Comparison of ENCODE assay signal across 29 cellular contexts in the genomic region with DNA sequence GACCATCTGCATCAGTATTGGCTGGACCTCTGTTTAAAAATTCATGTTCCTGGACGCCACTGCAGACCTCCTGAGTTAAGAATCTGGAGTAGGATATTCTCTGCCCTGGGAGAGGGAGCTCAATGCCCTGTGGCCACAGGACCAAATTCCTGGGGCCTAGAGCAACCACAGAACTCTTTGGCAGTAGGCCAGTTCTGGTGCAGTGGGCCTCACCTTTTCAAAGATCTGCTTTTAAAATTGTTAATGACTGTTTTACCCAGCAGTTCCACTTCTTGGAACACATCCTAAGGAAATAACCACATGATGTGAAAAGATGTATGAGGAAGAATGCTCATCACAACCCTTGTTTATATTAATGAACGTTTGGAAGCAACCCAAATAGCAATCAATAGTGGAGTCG.
DNase-seq lines count a peak whose midpoint lies in the region; ATAC-seq, FAIRE-seq and TF ChIP-seq lines count a peak whose summit lies in the region.
"Had no signal": no experiment of that assay in that cellular context is flagged by ENCODE, and none has a peak within 500 bp of the region (broad histone marks: within the 10 kb centered on the region; RNA-seq: fewer than 3 reads in every experiment).

No MANE protein-coding gene starts in this region.

- no peak for TF ChIP-seq RAD21 in HepG2 (CRISPR knock-in tag; IDR thresholded peaks at IDR 0.05)

- H3K4me1 Mint-ChIP-seq in astrocyte (ENCODE audit: low read depth, unreplicated experiment): peaks cover 11% of the 10 kb centered on the region
- H3K4me1 Mint-ChIP-seq: activated naive CD8-positive, alpha-beta T cell treated with anti-CD3 and anti-CD28 coated beads, Interleukin-2, amount 50 U/mL, for 24 hours; IgD-negative memory B cell; immature natural killer cell; stimulated activated naive B cell treated with anti-CD40 and anti-IgM and Interleukin-4, amounts not matched to agents 10 μg/mL and 1 μg/mL and 100 μg/mL, for 72 hours had no signal

- no peaks in the 10 kb centered on the region for H3K79me2 ChIP-seq in astrocyte (ENCODE audit: insufficient read depth, low read length)
- no peaks in the 10 kb centered on the region for H3K79me2 ChIP-seq in HepG2 (ENCODE audit: insufficient read depth, low read length)

- no peak overlapping the region for H2BK120ac ChIP-seq in mesenchymal stem cell (ENCODE audit: low read depth, low read length)

- H3K4me3 Mint-ChIP-seq in astrocyte (ENCODE audit: unreplicated experiment): no peak overlapping the region
- H3K4me3 Mint-ChIP-seq: activated CD8-positive, alpha-beta T cell treated with anti-CD3 and anti-CD28 coated beads, Interleukin-2, amount 10 ng/mL, durations not matched to agents 7 days and 5 days; activated naive CD8-positive, alpha-beta T cell treated with anti-CD3 and anti-CD28 coated beads, Interleukin-2, amount 50 U/mL, for 24 hours; IgD-negative memory B cell; immature natural killer cell; natural killer cell treated with Interleukin-12 subunit alpha and Interleukin-12 subunit beta and Interleukin-15 and Interleukin-18, amount 100 ng/mL, for 72 hours; stimulated activated naive B cell treated with anti-CD40 and anti-IgM and Interleukin-4, amounts not matched to agents 10 μg/mL and 1 μg/mL and 100 μg/mL, for 72 hours had no signal

- H4K8ac ChIP-seq in mesenchymal stem cell (ENCODE audit: low read length): no peak overlapping the region

- H2BK5ac ChIP-seq in mesenchymal stem cell (ENCODE audit: low read depth, low read length, poor library complexity, severe bottlenecking): no peak overlapping the region

- H3K36me3 ChIP-seq in astrocyte (ENCODE audit: insufficient read depth, low read length) (no peaks in the 10 kb centered on the region), mesenchymal stem cell (ENCODE audit: control insufficient read depth in 1 of 2, insufficient read depth in 2 of 2, low read depth in 1 of 2, low read length in 2 of 2) (no peaks in the 10 kb centered on the region), HepG2 (replicated peaks in 1 of 2; ENCODE audit: control insufficient read depth in 1 of 2, insufficient read depth in 2 of 2, low read length in 2 of 2) (no peaks in the 10 kb centered on the region)
- H3K36me3 ChIP-seq: BLaER1 treated with 17β-estradiol and CSF1 and Interleukin-3, amounts not matched to agents 10 nM and 100 nM; esophagus muscularis mucosa; HAP-1; vagina had no signal

- FAIRE-seq in astrocyte (lab: Jason Lieb, UNC) (no peak), HepG2 (lab: Jason Lieb, UNC) (no peak)

- H2BK15ac ChIP-seq in mesenchymal stem cell (ENCODE audit: low read depth, poor library complexity, severe bottlenecking): no peak overlapping the region

- no TSS peak for BruUV-seq in HepG2 (replicated peaks; lab: Mats Ljungman, UMichigan)

- H3K4me1 ChIP-seq in astrocyte (ENCODE audit: insufficient read depth, low read length) (no peaks in the 10 kb centered on the region), mesenchymal stem cell (ENCODE audit: control insufficient read depth, insufficient read depth, low read depth, low read length) (peaks cover 1% of the 10 kb centered on the region), HepG2 (ENCODE audit: insufficient read depth, low read length) (no peaks in the 10 kb centered on the region), foreskin keratinocyte (no peaks in the 10 kb centered on the region)
- H3K4me1 ChIP-seq: BLaER1 treated with 17β-estradiol and CSF1 and Interleukin-3, amounts not matched to agents 10 nM and 100 nM; esophagus muscularis mucosa; HAP-1; vagina had no signal

- TF ChIP-seq CTCF in astrocyte (IDR thresholded peaks at IDR 0.05; ENCODE audit: insufficient read depth, low read depth, low read length) (no peak), HepG2 (CRISPR knock-in tag; IDR thresholded peaks at IDR 0.05) (no peak), foreskin keratinocyte (conservative IDR thresholded peaks at IDR 0.05) (no peak)

- H3K4me2 ChIP-seq in astrocyte (ENCODE audit: low read length) (no peak overlapping the region), mesenchymal stem cell (ENCODE audit: low read length, poor library complexity, severe bottlenecking) (no peak overlapping the region), HepG2 (ENCODE audit: low read depth, low read length) (no peak overlapping the region)
- H3K4me2 ChIP-seq: BLaER1 treated with 17β-estradiol and CSF1 and Interleukin-3, amounts not matched to agents 10 nM and 100 nM had no signal

- peaks cover 17% of the 10 kb centered on the region for H3K27me3 Mint-ChIP-seq in astrocyte (ENCODE audit: low read depth, unreplicated experiment)
- H3K27me3 Mint-ChIP-seq: activated naive CD8-positive, alpha-beta T cell treated with anti-CD3 and anti-CD28 coated beads, Interleukin-2, amount 50 U/mL, for 24 hours; natural killer cell treated with Interleukin-12 subunit alpha and Interleukin-12 subunit beta and Interleukin-15 and Interleukin-18, amount 100 ng/mL, for 72 hours had no signal

- peak; percentile 46 for DNase-seq in Daoy (ENCODE audit: low read depth)
- DNase-seq in NCI-H1105 (lab: John Stamatoyannopoulos, UW): peak; percentile 74
- DNase-seq in astrocyte (ENCODE audit: low read depth): peak; percentile 68
- peak; percentile 16 for DNase-seq in mesenchymal stem cell
- no peak for DNase-seq in NCI-H510A treated with DMSO at 0.1 percent for 48 hours (lab: John Stamatoyannopoulos, UW)
- DNase-seq in HepG2 (ENCODE audit: low spot score): no peak
- DNase-seq in foreskin keratinocyte: no peak
- DNase-seq: activated CD8-positive, alpha-beta T cell treated with anti-CD3 and anti-CD28 coated beads, Interleukin-2, amount 10 ng/mL, durations not matched to agents 7 days and 5 days; activated effector memory CD4-positive, alpha-beta T cell treated with anti-CD3 and anti-CD28 coated beads, Interleukin-2, amount 50 U/mL, for 16 hours; activated naive CD8-positive, alpha-beta T cell treated with anti-CD3 and anti-CD28 coated beads, Interleukin-2, amount 50 U/mL, for 24 hours; cortex of kidney; hippocampal formation; immature natural killer cell; left ventricle myocardium superior; midbrain; NCI-H1694 treated with DMSO at 0.1 percent for 48 hours; NCI-H82; retina; SIG-M5; stimulated activated CD4-positive, alpha-beta T cell treated with anti-CD3 and anti-CD28 coated beads, Interleukin-12 subunit alpha, Interleukin-12 subunit beta, amount 100 ng/mL, for 4 hours; stimulated activated CD4-positive, alpha-beta T cell treated with anti-CD3 and anti-CD28 coated beads, Interleukin-4, amount 100 ng/mL, for 24 hours; stimulated activated naive B cell treated with anti-CD40 and anti-IgM and Interleukin-4, amounts not matched to agents 10 μg/mL and 1 μg/mL and 100 μg/mL, for 72 hours had no signal

- no peak overlapping the region for H2AFZ ChIP-seq in astrocyte (ENCODE audit: low read depth, low read length)
- H2AFZ ChIP-seq in mesenchymal stem cell (ENCODE audit: low read depth, low read length): no peak overlapping the region
- H2AFZ ChIP-seq in HepG2 (ENCODE audit: low read length): no peak overlapping the region

- H4K20me1 ChIP-seq in astrocyte (ENCODE audit: insufficient read depth, low read length) (no peaks in the 10 kb centered on the region), HepG2 (ENCODE audit: insufficient read depth, low read length) (no peaks in the 10 kb centered on the region)
- H4K20me1 ChIP-seq: BLaER1 treated with 17β-estradiol and CSF1 and Interleukin-3, amounts not matched to agents 10 nM and 100 nM had no signal

- H3K27ac Mint-ChIP-seq in astrocyte (ENCODE audit: unreplicated experiment): no peak overlapping the region
- H3K27ac Mint-ChIP-seq: activated CD8-positive, alpha-beta T cell treated with anti-CD3 and anti-CD28 coated beads, Interleukin-2, amount 10 ng/mL, durations not matched to agents 7 days and 5 days; activated naive CD8-positive, alpha-beta T cell treated with anti-CD3 and anti-CD28 coated beads, Interleukin-2, amount 50 U/mL, for 24 hours; natural killer cell treated with Interleukin-12 subunit alpha and Interleukin-12 subunit beta and Interleukin-15 and Interleukin-18, amount 100 ng/mL, for 72 hours; stimulated activated naive B cell treated with anti-CD40 and anti-IgM and Interleukin-4, amounts not matched to agents 10 μg/mL and 1 μg/mL and 100 μg/mL, for 72 hours had no signal

- no peaks in the 10 kb centered on the region for H3K36me3 Mint-ChIP-seq in astrocyte (ENCODE audit: low read depth, unreplicated experiment)
- H3K36me3 Mint-ChIP-seq: IgD-negative memory B cell; immature natural killer cell; natural killer cell treated with Interleukin-12 subunit alpha and Interleukin-12 subunit beta and Interleukin-15 and Interleukin-18, amount 100 ng/mL, for 72 hours; stimulated activated naive B cell treated with anti-CD40 and anti-IgM and Interleukin-4, amounts not matched to agents 10 μg/mL and 1 μg/mL and 100 μg/mL, for 72 hours had no signal

- no peak overlapping the region for H2AK5ac ChIP-seq in mesenchymal stem cell (ENCODE audit: low read length, severe bottlenecking)

- ATAC-seq in HepG2: no peak
- ATAC-seq in foreskin keratinocyte: no peak
- ATAC-seq in HG02870 (IDR thresholded peaks at IDR 0.05; ENCODE audit: unreplicated experiment): no peak
- ATAC-seq: activated CD8-positive, alpha-beta T cell treated with anti-CD3 and anti-CD28 coated beads, Interleukin-2, amount 10 ng/mL, durations not matched to agents 7 days and 5 days; activated naive CD8-positive, alpha-beta T cell treated with anti-CD3 and anti-CD28 coated beads, Interleukin-2, amount 50 U/mL, for 24 hours; left ventricle myocardium superior; natural killer cell treated with Interleukin-12 subunit alpha and Interleukin-12 subunit beta and Interleukin-15 and Interleukin-18, amount 100 ng/mL, for 72 hours; stimulated activated naive B cell treated with anti-CD40 and anti-IgM and Interleukin-4, amounts not matched to agents 10 μg/mL and 1 μg/mL and 100 μg/mL, for 72 hours had no signal

- H3K27ac ChIP-seq in astrocyte (ENCODE audit: low read depth, low read length) (no peak overlapping the region), mesenchymal stem cell (ENCODE audit: low read length, poor library complexity, severe bottlenecking) (no peak overlapping the region), HepG2 (ENCODE audit: extremely low read length, insufficient read depth, low read length) (no peak overlapping the region), foreskin keratinocyte (no peak overlapping the region)
- H3K27ac ChIP-seq: BLaER1 treated with 17β-estradiol and CSF1 and Interleukin-3, amounts not matched to agents 10 nM and 100 nM; esophagus muscularis mucosa; vagina had no signal

- H3K27me3 ChIP-seq in astrocyte (ENCODE audit: insufficient read depth, low read length) (no peaks in the 10 kb centered on the region), mesenchymal stem cell (ENCODE audit: control insufficient read depth in 1 of 2, insufficient read depth in 1 of 2, low read length in 2 of 2) (peaks cover 0 to 10% of the 10 kb centered on the region in 2 experiments), HepG2 (ENCODE audit: control insufficient read depth in 1 of 2, insufficient read depth in 2 of 2, low read length in 2 of 2) (no peaks in the 10 kb centered on the region), foreskin keratinocyte (peaks cover 14% of the 10 kb centered on the region)
- H3K27me3 ChIP-seq: BLaER1 treated with 17β-estradiol and CSF1 and Interleukin-3, amounts not matched to agents 10 nM and 100 nM; esophagus muscularis mucosa; vagina had no signal

- H3K23ac ChIP-seq in mesenchymal stem cell (ENCODE audit: low read length in 2 of 2): no peak overlapping the region

- no peak overlapping the region for H2BK12ac ChIP-seq in mesenchymal stem cell (ENCODE audit: low read length in 2 of 2)

- H3K9me3 Mint-ChIP-seq in astrocyte (ENCODE audit: unreplicated experiment): no peaks in the 10 kb centered on the region
- H3K9me3 Mint-ChIP-seq: activated naive CD8-positive, alpha-beta T cell treated with anti-CD3 and anti-CD28 coated beads, Interleukin-2, amount 50 U/mL, for 24 hours; IgD-negative memory B cell; immature natural killer cell; natural killer cell treated with Interleukin-12 subunit alpha and Interleukin-12 subunit beta and Interleukin-15 and Interleukin-18, amount 100 ng/mL, for 72 hours; stimulated activated naive B cell treated with anti-CD40 and anti-IgM and Interleukin-4, amounts not matched to agents 10 μg/mL and 1 μg/mL and 100 μg/mL, for 72 hours had no signal

- no peak overlapping the region for H3K18ac ChIP-seq in mesenchymal stem cell (ENCODE audit: low read depth in 1 of 2, low read length in 2 of 2)

- TF ChIP-seq EP300 in HepG2 (IDR thresholded peaks at IDR 0.05; ENCODE audit: low read depth in 2 of 2, low read length in 2 of 2) (no peak), HepG2 (CRISPR knock-in tag; IDR thresholded peaks at IDR 0.05; ENCODE audit: borderline replicate concordance) (no peak)

- H3K4ac ChIP-seq in mesenchymal stem cell (ENCODE audit: low read depth in 1 of 2, low read length in 2 of 2): no peak overlapping the region

- H3K9ac ChIP-seq in astrocyte (ENCODE audit: low read length): no peak overlapping the region
- H3K9ac ChIP-seq in mesenchymal stem cell (ENCODE audit: low read length): no peak overlapping the region
- no peak overlapping the region for H3K9ac ChIP-seq in HepG2 (ENCODE audit: insufficient read depth, low read depth, low read length)
- H3K9ac ChIP-seq: BLaER1 treated with 17β-estradiol and CSF1 and Interleukin-3, amounts not matched to agents 10 nM and 100 nM had no signal

- POLR2A ChIA-PET in HepG2 (lab: Yijun Ruan, JAX): no interaction called here

- H3K9me3 ChIP-seq in astrocyte (ENCODE audit: insufficient read depth, low read depth, low read length) (no peaks in the 10 kb centered on the region), mesenchymal stem cell (ENCODE audit: control insufficient read depth, low read length) (no peaks in the 10 kb centered on the region), HepG2 (ENCODE audit: low read length) (no peaks in the 10 kb centered on the region)
- H3K9me3 ChIP-seq: BLaER1 treated with 17β-estradiol and CSF1 and Interleukin-3, amounts not matched to agents 10 nM and 100 nM; esophagus muscularis mucosa; HAP-1; vagina had no signal

- no peak overlapping the region for H3K14ac ChIP-seq in mesenchymal stem cell (ENCODE audit: low read length in 2 of 2)

- WGBS in mesenchymal stem cell: 83% methylated on average over 1 of the region's 3 CpGs
- WGBS in HepG2 (ENCODE audit: low lambda C conversion rate): 15% methylated on average over 3 of the region's 3 CpGs

- H3K79me1 ChIP-seq in mesenchymal stem cell (replicated peaks; ENCODE audit: low read length, poor library complexity, severe bottlenecking): no peaks in the 10 kb centered on the region

- intact Hi-C loops in HepG2 (cut with micrococcal nuclease; ENCODE audit: unreplicated experiment): loop anchor here (10.0 kb wide), 1 partner anchor 62 kb away; no protein-coding TSS in a partner anchor

- H3K4me3 ChIP-seq in astrocyte (ENCODE audit: insufficient read depth, low read depth, low read length) (no peak overlapping the region), mesenchymal stem cell (ENCODE audit: insufficient read depth in 1 of 2, low read depth in 1 of 2, low read length in 2 of 2) (no peak overlapping the region), HepG2 (replicated peaks in 1 of 3; ENCODE audit: insufficient read depth in 1 of 3, low read depth in 2 of 3, low read length in 3 of 3) (no peak overlapping the region)
- H3K4me3 ChIP-seq: BLaER1 treated with 17β-estradiol and CSF1 and Interleukin-3, amounts not matched to agents 10 nM and 100 nM; esophagus muscularis mucosa; HAP-1; vagina had no signal

- in situ Hi-C loops in HepG2 (cut with HindIII; ENCODE audit: extremely low pct_ligation_motif_present, low pct_unique_long_range_greater_than_20kb): no loop called here

- TF ChIP-seq POLR2A in HepG2 (IDR thresholded peaks at IDR 0.05; ENCODE audit: insufficient read depth in 1 of 2, low read depth in 2 of 2, low read length in 2 of 2): no peak

- CTCF ChIA-PET in HepG2 (lab: Yijun Ruan, JAX; ENCODE audit: low intra/inter-chr PET ratio, low total read pairs): no interaction called here

- H4K91ac ChIP-seq in mesenchymal stem cell (ENCODE audit: low read length): no peak overlapping the region

Comparison
In these comparisons a context has a peak if more than half of its experiments do, and no peak if none do; other contexts are left out.
1. DNase-seq: peak in Daoy (single experiment), NCI-H1105 (single experiment), astrocyte (single experiment) and mesenchymal stem cell (single experiment); none in NCI-H510A treated with DMSO at 0.1 percent for 48 hours (single experiment), HepG2 (single experiment) and foreskin keratinocyte (0 of 2).